ENCODE assay signal across 9 cellular contexts in genomic region chr6:31658983-31659648, GRCh38. TPM values are rescaled to one million over a fixed set of nuclear protein-coding genes. Genes with fewer than 3 reads are reported as not detected.
DNase-seq lines count a peak whose midpoint lies in the region; ATAC-seq and TF ChIP-seq lines count a peak whose summit lies in the region.
"Had no signal": no experiment of that assay in that cellular context is flagged by ENCODE, and none has a peak within 500 bp of the region (broad histone marks: within the 10 kb centered on the region; RNA-seq: fewer than 3 reads in every experiment).

No MANE protein-coding gene starts in this region.

- H2BK5ac ChIP-seq in trophoblast cell (ENCODE audit: low read depth, low read length, poor library complexity) = no peak overlapping the region

- H3K23ac ChIP-seq in trophoblast cell (ENCODE audit: low read length) = no peak overlapping the region

- H3K36me3 ChIP-seq in DND-41 (ENCODE audit: insufficient read depth, low read length) (peaks cover 69% of the 10 kb centered on the region), Peyer's patch (peaks cover 0 to 25% (median 0%) of the 10 kb centered on the region in 3 donors), esophagus (ENCODE audit: control insufficient read depth in 2 of 2, insufficient read depth in 2 of 2, low read length in 1 of 2) (peaks cover 0 to 13% of the 10 kb centered on the region in 2 donors), trophoblast cell (ENCODE audit: control insufficient read depth in 1 of 2, insufficient read depth in 2 of 2, low read length in 2 of 2) (peaks cover 18 to 25% of the 10 kb centered on the region in 2 experiments), aorta (ENCODE audit: control insufficient read depth in 1 of 2, insufficient read depth in 2 of 2, low read length in 1 of 2) (peaks cover 0 to 1% of the 10 kb centered on the region in 2 donors)

- no peak overlapping the region for H2BK120ac ChIP-seq in trophoblast cell (ENCODE audit: insufficient read depth, low read length, poor library complexity)

- TF ChIP-seq CTCF in DND-41 (IDR thresholded peaks at IDR 0.05; ENCODE audit: borderline replicate concordance, extremely low read depth, low read length, poor library complexity, severe bottlenecking) = no peak
- no peak for TF ChIP-seq CTCF in Peyer's patch (IDR thresholded peaks at IDR 0.05)

- H2AK5ac ChIP-seq in trophoblast cell (ENCODE audit: low read length) = no peak overlapping the region

- peaks cover 9% of the 10 kb centered on the region for H3K79me1 ChIP-seq in trophoblast cell (ENCODE audit: low read length)

- no peak overlapping the region for H4K91ac ChIP-seq in trophoblast cell (ENCODE audit: low read depth, low read length)

- peaks cover 74% of the 10 kb centered on the region for H3K79me2 ChIP-seq in DND-41 (ENCODE audit: insufficient read depth, low read length)
- H3K79me2 ChIP-seq in trophoblast cell (ENCODE audit: control insufficient read depth, insufficient read depth, low read length, poor library complexity) = peaks cover 15% of the 10 kb centered on the region

- H3K4me2 ChIP-seq in DND-41 (ENCODE audit: insufficient read depth, low read length) = peak overlapping the region; percentile 96
- peak overlapping the region; percentile 84 for H3K4me2 ChIP-seq in trophoblast cell (ENCODE audit: low read length)

- H3K9me3 ChIP-seq in DND-41 (ENCODE audit: insufficient read depth, low read length, severe bottlenecking) (no peaks in the 10 kb centered on the region), Peyer's patch (no peaks in the 10 kb centered on the region), esophagus (ENCODE audit: control insufficient read depth in 2 of 2, insufficient read depth in 1 of 2, low read depth in 1 of 2, low read length in 1 of 2) (no peaks in the 10 kb centered on the region), trophoblast cell (ENCODE audit: insufficient read depth, low read depth, low read length) (no peaks in the 10 kb centered on the region), aorta (ENCODE audit: control insufficient read depth, low read length) (no peaks in the 10 kb centered on the region)

- H3K27ac ChIP-seq in DND-41 (ENCODE audit: low read length) (peak overlapping the region; percentile 87), Peyer's patch (peak overlapping the region in 3 of 4 donors; percentile 81 to 90 (median 85)), esophagus (ENCODE audit: low read depth in 2 of 2, low read length in 1 of 2) (peak overlapping the region; percentile 94 to 95), trophoblast cell (ENCODE audit: low read depth, low read length) (no peak overlapping the region), aorta (ENCODE audit: low read depth in 1 of 2, low read length in 2 of 2) (peak overlapping the region in 1 of 2 donors; percentile 95)

- H3K4me3 ChIP-seq in DND-41 (ENCODE audit: low read depth in 1 of 2, low read length in 2 of 2) (peak overlapping the region in 1 of 2 experiments; percentile 96; a peak in 3 of 4 replicates), Peyer's patch (peak overlapping the region; percentile 54 to 74 (median 66)), esophagus (ENCODE audit: low read depth in 1 of 2, low read length in 2 of 2) (peak overlapping the region; percentile 71 to 88), trophoblast cell (ENCODE audit: low read depth, low read length) (no peak overlapping the region), aorta (ENCODE audit: low read length in 2 of 2) (no peak overlapping the region)

- WGBS in esophagus, 2 donors = 78 to 79% methylated on average over 13 of the region's 13 CpGs
- WGBS in trophoblast cell (ENCODE audit: extremely low coverage, insufficient coverage, insufficient read length) = no CpG with 5 or more reads among the region's 13 CpGs
- 80 to 84% methylated on average over 13 of the region's 13 CpGs for WGBS in aorta, 2 donors

- no peak overlapping the region for H3K18ac ChIP-seq in trophoblast cell (ENCODE audit: low read length)

- no peak overlapping the region for H2BK12ac ChIP-seq in trophoblast cell (ENCODE audit: low read length)

- no peak for TF ChIP-seq POLR2A in Peyer's patch (IDR thresholded peaks at IDR 0.05)

- H4K20me1 ChIP-seq in DND-41 (ENCODE audit: insufficient read depth, low read length) = peaks cover 13% of the 10 kb centered on the region

- peak overlapping the region; percentile 91 for H3K9ac ChIP-seq in DND-41 (ENCODE audit: low read depth, low read length)
- no peak overlapping the region for H3K9ac ChIP-seq in trophoblast cell (ENCODE audit: low read length)

- peak overlapping the region; percentile 54 for H3K4ac ChIP-seq in trophoblast cell (ENCODE audit: low read depth, low read length)

- intact Hi-C loops in aorta (cut with DNase I) = loop anchor here in 1 of 2 donors (10.0 kb wide), 1 partner anchor 1756 kb away; the partner anchor contains the start of genes CUTA and PHF1

- no peak overlapping the region for H4K12ac ChIP-seq in trophoblast cell (ENCODE audit: low read depth, low read length)

- no peak for ATAC-seq in DND-41 (ENCODE audit: insufficient read depth, low read depth)
- no peak for ATAC-seq in GM19023 (IDR thresholded peaks at IDR 0.05; ENCODE audit: unreplicated experiment)
- ATAC-seq in aorta (ENCODE audit: low FRiP score) = no peak

- no peaks in the 10 kb centered on the region for H3K27me3 ChIP-seq in DND-41 (ENCODE audit: insufficient read depth, low read length, poor library complexity)
- no peaks in the 10 kb centered on the region for H3K27me3 ChIP-seq in Peyer's patch
- no peaks in the 10 kb centered on the region for H3K27me3 ChIP-seq in esophagus (ENCODE audit: control insufficient read depth in 1 of 2, insufficient read depth in 2 of 2, low read length in 2 of 2)
- H3K27me3 ChIP-seq in trophoblast cell (ENCODE audit: insufficient read depth, low read length) = no peaks in the 10 kb centered on the region
- H3K27me3 ChIP-seq in aorta (ENCODE audit: control insufficient read depth in 1 of 2, insufficient read depth in 2 of 2, low read length in 1 of 2) = no peaks in the 10 kb centered on the region

- H4K8ac ChIP-seq in trophoblast cell (ENCODE audit: low read depth, low read length) = no peak overlapping the region

- H3K14ac ChIP-seq in trophoblast cell (ENCODE audit: low read length) = no peak overlapping the region

- H3K4me1 ChIP-seq in DND-41 (ENCODE audit: insufficient read depth, low read length) (peaks cover 66% of the 10 kb centered on the region), Peyer's patch (peaks cover 9 to 76% (median 19%) of the 10 kb centered on the region in 4 donors), esophagus (ENCODE audit: control insufficient read depth in 2 of 2, insufficient read depth in 2 of 2, low read length in 1 of 2) (peaks cover 15 to 21% of the 10 kb centered on the region in 2 donors), trophoblast cell (ENCODE audit: control insufficient read depth in 1 of 2, insufficient read depth in 2 of 2, low read length in 2 of 2) (peaks cover 15 to 23% of the 10 kb centered on the region in 2 experiments), aorta (ENCODE audit: control insufficient read depth in 1 of 2, insufficient read depth in 2 of 2, low read length in 2 of 2) (no peaks in the 10 kb centered on the region)

- DNase-seq in DND-41 = no peak
- no peak for DNase-seq in Peyer's patch
- no peak for DNase-seq in trophoblast cell
- DNase-seq in stimulated activated CD4-positive, alpha-beta T cell treated with anti-CD3 and anti-CD28 coated beads, Interleukin-2, amount 100 ng/mL, for 48 hours = no peak
- DNase-seq in NCI-H2081 treated with DMSO at 0.1 percent for 48 hours (lab: John Stamatoyannopoulos, UW) = no peak
- no peak for DNase-seq in aorta
- DNase-seq: NCI-H2171 had no signal

- H2AFZ ChIP-seq in DND-41 (ENCODE audit: low read depth, low read length) (no peak overlapping the region), trophoblast cell (ENCODE audit: insufficient read depth, low read length, poor library complexity) (no peak overlapping the region)

RNA-seq across cellular contexts. Expression of gene C6orf47, which starts 1.5 kb away (rescaled TPM):
- total RNA-seq in Peyer's patch = 10 to 100 TPM; 26.4 to 46.7 (median 37.2) TPM
- polyA plus RNA-seq in esophagus = 10 to 100 TPM; 20.6 to 21.1 TPM
- 11.8 and 12.0 TPM in 2 replicates for polyA plus RNA-seq in trophoblast cell (2013)
- total RNA-seq in aorta = 10 to 100 TPM; 18.3 to 20.2 TPM
- polyA plus RNA-seq in aorta = 10 to 100 TPM in 1 of 2 donors, 1 to 10 TPM in 1; 7.5 to 12.0 TPM

RNA-seq across cellular contexts. Expression of gene APOM, which starts 3.4 kb away (rescaled TPM):
- total RNA-seq in Peyer's patch = 10 to 100 TPM in 3 of 4 donors, not detected in 1; 10.0 to 34.9 (median 10.9) TPM
- polyA plus RNA-seq in esophagus = 1 to 10 TPM; 4.3 to 6.0 TPM
- 1.6 and 1.7 TPM in 2 replicates for polyA plus RNA-seq in trophoblast cell (2013)
- under 1 TPM; 0.42 to 0.96 TPM for total RNA-seq in aorta
- polyA plus RNA-seq in aorta = 1 to 10 TPM in 1 of 2 donors, not detected in 1; 2.6 TPM

RNA-seq across cellular contexts. Expression of gene GPANK1, which starts 5.7 kb away (rescaled TPM):
- total RNA-seq in Peyer's patch (10 to 100 TPM; 29.4 to 63.5 (median 41.9) TPM), aorta (10 to 100 TPM; 10.9 to 16.5 TPM)
- polyA plus RNA-seq in esophagus (10 to 100 TPM; 10.2 to 10.4 TPM), aorta (10 to 100 TPM; 15.9 to 22.8 TPM)
- polyA plus RNA-seq in trophoblast cell (2013) = 32.0 and 34.1 TPM in 2 replicates

RNA-seq across cellular contexts. Expression of gene BAG6, which starts 6.7 kb away (rescaled TPM):
- total RNA-seq in Peyer's patch (100 to 1,000 TPM; 242 to 421 (median 323) TPM), aorta (100 to 1,000 TPM; 207 to 215 TPM)
- polyA plus RNA-seq in esophagus (100 to 1,000 TPM; 158 to 259 TPM), aorta (100 to 1,000 TPM in 1 of 2 donors, 10 to 100 TPM in 1; 75.0 to 379 TPM)
- polyA plus RNA-seq in trophoblast cell (2013) = 204 and 206 TPM in 2 replicates

RNA-seq across cellular contexts. Expression of gene CSNK2B, which starts 6.8 kb away (rescaled TPM):
- total RNA-seq in Peyer's patch (100 to 1,000 TPM; 209 to 243 (median 227) TPM), aorta (100 to 1,000 TPM; 100 to 106 TPM)
- polyA plus RNA-seq in esophagus (100 to 1,000 TPM; 140 to 187 TPM), aorta (100 to 1,000 TPM; 122 to 191 TPM)
- polyA plus RNA-seq in trophoblast cell (2013) = 297 and 298 TPM in 2 replicates

Comparison
In these comparisons a context has a peak if more than half of its experiments do, and no peak if none do; other contexts are left out.
1. H3K4me3 ChIP-seq: peak in Peyer's patch (4 of 4) and esophagus (2 of 2); none in trophoblast cell (single experiment) and aorta (0 of 2).